11 cellular contexts compared by ENCODE assay signal in genomic region chr9:4603830-4604229, GRCh38.
"Had no signal": no experiment of that assay in that cellular context is flagged by ENCODE, and none has a peak within 500 bp of the region (broad histone marks: within the 10 kb centered on the region; RNA-seq: fewer than 3 reads in every experiment).

No MANE protein-coding gene starts in this region.

- H3K4me3 ChIP-seq: cardiac muscle cell, PC-9 had no signal

- H2AFZ ChIP-seq: PC-9 had no signal

- DNase-seq: activated gamma-delta T cell, NCI-H524 treated with DMSO at 0.1 percent for 48 hours had no signal

- H3K9me3 Mint-ChIP-seq: activated T-helper 17 cell treated with anti-CD3 and anti-CD28 coated beads, Interleukin-2, amount 50 U/mL, for 72 hours had no signal

- H3K36me3 Mint-ChIP-seq: activated naive CD8-positive, alpha-beta T cell had no signal

- H3K27ac ChIP-seq: brain microvascular endothelial cell, cardiac muscle cell, PC-9, VCaP had no signal

- H3K4me2 ChIP-seq: PC-9 had no signal

- H3K36me3 ChIP-seq: brain microvascular endothelial cell, cardiac muscle cell had no signal

- H3K27me3 ChIP-seq: brain microvascular endothelial cell, cardiac muscle cell had no signal

- H3K27ac Mint-ChIP-seq: activated CD4-positive, alpha-beta memory T cell treated with anti-CD3 and anti-CD28 coated beads, Interleukin-2, amount 10 ng/mL, durations not matched to agents 7 days and 5 days; activated CD4-positive, alpha-beta T cell treated with anti-CD3 and anti-CD28 coated beads, Interleukin-2, amount 10 ng/mL, durations not matched to agents 7 days and 5 days; activated naive CD4-positive, alpha-beta T cell treated with anti-CD3 and anti-CD28 coated beads for 36 hours; activated naive CD8-positive, alpha-beta T cell; activated T-helper 17 cell treated with anti-CD3 and anti-CD28 coated beads, Interleukin-2, amount 50 U/mL, for 72 hours had no signal

- H3K27me3 Mint-ChIP-seq: activated CD4-positive, alpha-beta memory T cell treated with anti-CD3 and anti-CD28 coated beads, Interleukin-2, amount 10 ng/mL, durations not matched to agents 7 days and 5 days; activated CD4-positive, alpha-beta T cell treated with anti-CD3 and anti-CD28 coated beads, Interleukin-2, amount 10 ng/mL, durations not matched to agents 7 days and 5 days; activated naive CD8-positive, alpha-beta T cell; activated T-helper 17 cell treated with anti-CD3 and anti-CD28 coated beads, Interleukin-2, amount 50 U/mL, for 72 hours had no signal

- H3K4me3 Mint-ChIP-seq: activated CD4-positive, alpha-beta memory T cell treated with anti-CD3 and anti-CD28 coated beads, Interleukin-2, amount 10 ng/mL, durations not matched to agents 7 days and 5 days; activated CD4-positive, alpha-beta T cell treated with anti-CD3 and anti-CD28 coated beads, Interleukin-2, amount 10 ng/mL, durations not matched to agents 7 days and 5 days; activated naive CD4-positive, alpha-beta T cell treated with anti-CD3 and anti-CD28 coated beads for 36 hours; activated naive CD8-positive, alpha-beta T cell; activated T-helper 17 cell treated with anti-CD3 and anti-CD28 coated beads, Interleukin-2, amount 50 U/mL, for 72 hours had no signal
